ENCODE assay signal across 10 cellular contexts in the genomic region with DNA sequence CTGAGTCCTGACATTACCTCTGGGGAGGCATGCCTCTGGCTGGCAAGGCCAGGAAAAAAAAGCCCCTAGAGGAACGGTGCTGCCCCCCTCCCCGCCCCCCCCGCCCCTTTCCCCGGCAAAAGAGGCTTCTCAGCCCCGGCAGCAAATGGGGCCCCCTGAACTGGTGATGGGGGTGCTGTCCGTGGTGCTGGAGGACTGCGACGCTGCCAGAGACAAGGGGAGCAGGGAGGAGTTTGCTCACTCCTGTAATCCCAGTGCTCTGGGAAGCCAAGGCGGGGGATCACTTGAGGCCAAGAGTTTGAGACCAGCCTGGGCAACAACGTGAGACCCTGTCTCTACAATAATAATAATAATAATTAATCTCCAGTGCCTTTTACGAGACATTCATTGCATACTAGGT. TPM values are rescaled to one million over a fixed set of nuclear protein-coding genes. Genes with fewer than 3 reads are reported as not detected.
DNase-seq lines count a peak whose midpoint lies in the region; ATAC-seq and TF ChIP-seq lines count a peak whose summit lies in the region.
"Had no signal": no experiment of that assay in that cellular context is flagged by ENCODE, and none has a peak within 500 bp of the region (broad histone marks: within the 10 kb centered on the region; RNA-seq: fewer than 3 reads in every experiment).

No MANE protein-coding gene starts in this region.

- no peak for TF ChIP-seq CTCF in GM20000 (IDR thresholded peaks at IDR 0.05; ENCODE audit: extremely low read depth, missing control alignments)

- ATAC-seq in GM18519 (IDR thresholded peaks at IDR 0.05; ENCODE audit: low FRiP score, unreplicated experiment) = no peak
- ATAC-seq: effector memory CD8-positive, alpha-beta T cell; stimulated activated memory B cell treated with anti-CD40 and anti-IgM and Interleukin-4, amounts not matched to agents 10 μg/mL and 1 μg/mL and 100 μg/mL, for 72 hours had no signal

- DNase-seq in GM20000 (ENCODE audit: low spot score) (peak; percentile 60), NOMO-1 treated with dmso at 0.1 percent for 144 hours (lab: John Stamatoyannopoulos, UW; ENCODE audit: unreplicated experiment) (peak; percentile 50), amniotic epithelial cell (ENCODE audit: low read depth) (peak; percentile 24), myocyte (ENCODE audit: low read depth) (peak; percentile 61), NCI-H128 (lab: John Stamatoyannopoulos, UW; ENCODE audit: unreplicated experiment) (no peak), amniotic stem cell (lab: John Stamatoyannopoulos, UW) (no peak), DMS79 (lab: John Stamatoyannopoulos, UW) (no peak)

RNA-seq across cellular contexts. Expression of a gene that starts 23.7 kb away (rescaled TPM):
- 2.8 TPM in 2 replicates for total RNA-seq in myocyte
- 6.6 TPM for polyA plus RNA-seq in myocyte (2012)

Comparison
In these comparisons a context has a peak if more than half of its experiments do, and no peak if none do; other contexts are left out.
1. DNase-seq: peak in GM20000 (single experiment), NOMO-1 treated with dmso at 0.1 percent for 144 hours (single experiment), amniotic epithelial cell (single experiment) and myocyte (single experiment); none in NCI-H128 (single experiment), amniotic stem cell (single experiment) and DMS79 (single experiment).